Comparison of ENCODE assay signal across 20 cellular contexts in the genomic region with DNA sequence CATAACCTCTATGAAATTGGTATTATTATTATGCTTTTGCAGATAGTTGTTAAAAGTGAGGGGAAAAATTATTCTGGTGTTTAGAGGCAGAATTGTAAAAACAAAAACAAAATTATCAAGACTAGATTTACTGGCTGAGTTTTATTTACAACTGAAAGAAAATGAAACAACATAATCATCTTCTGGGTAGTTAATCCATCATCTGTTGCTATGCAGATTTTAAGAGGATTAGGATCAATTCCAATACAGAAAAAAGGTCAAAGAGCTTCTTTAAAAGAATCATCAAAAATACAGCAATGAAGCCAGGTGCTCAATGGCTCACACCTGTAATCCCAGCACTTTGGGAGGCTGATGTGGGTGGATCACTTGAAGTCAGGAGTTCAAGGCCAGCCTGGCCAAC. TPM values are rescaled to one million over a fixed set of nuclear protein-coding genes. Genes with fewer than 3 reads are reported as not detected.
DNase-seq lines count a peak whose midpoint lies in the region; ATAC-seq, FAIRE-seq and TF ChIP-seq lines count a peak whose summit lies in the region.
"Had no signal": no experiment of that assay in that cellular context is flagged by ENCODE, and none has a peak within 500 bp of the region (broad histone marks: within the 10 kb centered on the region; RNA-seq: fewer than 3 reads in every experiment).

No MANE protein-coding gene starts in this region.

- DNase-seq in A549 (ENCODE audit: low read depth in 1 of 2, low spot score in 1 of 2) = no peak
- peak; percentile 23 for DNase-seq in ELR (ENCODE audit: low read depth)
- DNase-seq in GM12878 (ENCODE audit: low read depth, low spot score) = no peak
- DNase-seq: ACHN; BE2C; C1 segment of cervical spinal cord; CD4-positive, CD25-positive, alpha-beta regulatory T cell; COR-L47; GDM1; GOT3; H9; KG1 had no signal

- RAD21 ChIA-PET in GM12878 (lab: Charles Lee; ENCODE audit: unreplicated experiment) = interaction anchor here (1.5 kb wide), 1 partner anchor 42 kb away, joined by 15 read pairs; no protein-coding TSS in a partner anchor

- H3K36me3 ChIP-seq in GM12878 (ENCODE audit: control insufficient read depth in 2 of 2, insufficient read depth in 2 of 2, low read length in 1 of 2) (no peaks in the 10 kb centered on the region), parathyroid adenoma (ENCODE audit: control insufficient read depth, insufficient read depth, low read length) (no peaks in the 10 kb centered on the region)
- H3K36me3 ChIP-seq: BE2C had no signal

- in situ Hi-C loops in GM12878 (cut with MboI) = loop anchor here (5.0 kb wide), 1 partner anchor 38 kb away; a partner anchor contains a TSS

- H3K4me3 ChIP-seq in A549 (no peak overlapping the region), GM12878 (no peak overlapping the region), parathyroid adenoma (ENCODE audit: low read depth, low read length) (no peak overlapping the region)

- no TSS peak for BruUV-seq in GM12878 (replicated peaks; lab: Mats Ljungman, UMichigan)

- TF ChIP-seq RAD21 in A549 (conservative IDR thresholded peaks at IDR 0.05 in 1 of 2, IDR thresholded peaks at IDR 0.05 in 1 of 2) (no peak), GM12878 (IDR thresholded peaks at IDR 0.05; ENCODE audit: insufficient read depth, low read depth, low read length) (no peak)

- no peaks in the 10 kb centered on the region for H4K20me1 ChIP-seq in GM12878 (ENCODE audit: control insufficient read depth, insufficient read depth)

- no peak overlapping the region for H3K4me2 ChIP-seq in A549
- H3K4me2 ChIP-seq in GM12878 (ENCODE audit: control insufficient read depth, insufficient read depth) = no peak overlapping the region
- H3K4me2 ChIP-seq in parathyroid adenoma (ENCODE audit: low read length) = no peak overlapping the region

- H3K9me3 ChIP-seq in A549 (no peaks in the 10 kb centered on the region), GM12878 (replicated peaks; ENCODE audit: control insufficient read depth, insufficient read depth, low read length) (no peaks in the 10 kb centered on the region), parathyroid adenoma (ENCODE audit: control insufficient read depth, low read length) (no peaks in the 10 kb centered on the region)
- H3K9me3 ChIP-seq: BE2C had no signal

- no peak for TF ChIP-seq CTCF in A549 (IDR thresholded peaks at IDR 0.05)
- no peak for TF ChIP-seq CTCF in GM12878 (IDR thresholded peaks at IDR 0.05 in 2 of 3, conservative IDR thresholded peaks at IDR 0.05 in 1 of 3; ENCODE audit: control insufficient read depth in 2 of 3, extremely low read depth in 1 of 3, insufficient read depth in 1 of 3, low read depth in 3 of 3, low read length in 3 of 3)
- TF ChIP-seq CTCF in parathyroid adenoma (IDR thresholded peaks at IDR 0.05) = no peak

- H2AFZ ChIP-seq in GM12878 (ENCODE audit: control insufficient read depth, low read depth, low read length) (no peak overlapping the region), parathyroid adenoma (peak overlapping the region; percentile 70)

- H3K79me2 ChIP-seq in GM12878 (ENCODE audit: control insufficient read depth, insufficient read depth, low read length) = no peaks in the 10 kb centered on the region
- H3K79me2 ChIP-seq in parathyroid adenoma = no peaks in the 10 kb centered on the region

- SMC1A ChIA-PET in GM12878 (lab: Charles Lee; ENCODE audit: uncharacterized antibody, unreplicated experiment) = interaction anchor here (0.5 to 3.5 kb wide), 8 partner anchors 8 to 193 kb away, joined by 3 to 27 read pairs (median 4); a partner anchor contains a TSS

- FAIRE-seq in A549 (lab: Jason Lieb, UNC) (no peak), GM12878 (lab: Jason Lieb, UNC) (no peak)

- intact Hi-C loops in GM12878 (cut with micrococcal nuclease; ENCODE audit: unreplicated experiment) = loop anchor here (5.0 kb wide), 1 partner anchor 157 kb away; no protein-coding TSS in a partner anchor

- H3K27me3 ChIP-seq in GM12878 (replicated peaks in 1 of 2; ENCODE audit: control insufficient read depth in 2 of 2, insufficient read depth in 2 of 2, low read length in 1 of 2) (peaks cover 0 to 7% of the 10 kb centered on the region in 2 experiments; a peak in 2 of 4 replicates), parathyroid adenoma (ENCODE audit: control insufficient read depth, insufficient read depth, low read length) (no peaks in the 10 kb centered on the region)

- H3K27ac ChIP-seq in A549 = no peak overlapping the region
- no peak overlapping the region for H3K27ac ChIP-seq in GM12878 (ENCODE audit: control insufficient read depth, insufficient read depth)
- H3K27ac ChIP-seq in parathyroid adenoma = peak overlapping the region; percentile 83
- H3K27ac ChIP-seq: HL-60 had no signal

- POLR2A ChIA-PET in A549 (lab: Yijun Ruan, JAX) = no interaction called here
- POLR2A ChIA-PET in GM12878 (lab: Charles Lee) = interaction anchor here (0.6 kb wide), 1 partner anchor 192 kb away, joined by 4 read pairs; no protein-coding TSS in a partner anchor

- TF ChIP-seq POLR2A in A549 (IDR thresholded peaks at IDR 0.05; ENCODE audit: low read length) (no peak), GM12878 (IDR thresholded peaks at IDR 0.05; ENCODE audit: low read depth, low read length) (no peak)

- H3K9ac ChIP-seq in GM12878 (ENCODE audit: control insufficient read depth, insufficient read depth, low read length) = no peak overlapping the region
- no peak overlapping the region for H3K9ac ChIP-seq in parathyroid adenoma

- ATAC-seq in A549 (no peak), GM12878 (no peak), HG03439 (IDR thresholded peaks at IDR 0.05; ENCODE audit: unreplicated experiment) (no peak), HG03460 (IDR thresholded peaks at IDR 0.05; ENCODE audit: unreplicated experiment) (no peak)

- H3K4me1 ChIP-seq in A549 = peaks cover 2% of the 10 kb centered on the region; the same call in 1 of the 3 replicates
- no peaks in the 10 kb centered on the region for H3K4me1 ChIP-seq in GM12878 (ENCODE audit: control insufficient read depth, insufficient read depth, low read length)
- peaks cover 14% of the 10 kb centered on the region for H3K4me1 ChIP-seq in parathyroid adenoma
- H3K4me1 ChIP-seq: BE2C had no signal

- CTCF ChIA-PET in A549 (lab: Yijun Ruan, JAX) = interaction anchor here (0.5 to 7.4 kb wide), 16 partner anchors 11 to 394 kb away, joined by 3 to 314 read pairs (median 16); a partner anchor contains a TSS
- CTCF ChIA-PET in GM12878 (lab: Yijun Ruan, JAX) = interaction anchor here (0.6 to 3.6 kb wide), 14 partner anchors 11 to 341 kb away, joined by 3 to 74 read pairs (median 4); a partner anchor contains a TSS

- TF ChIP-seq EP300 in A549 (IDR thresholded peaks at IDR 0.05) (no peak), GM12878 (IDR thresholded peaks at IDR 0.05; ENCODE audit: borderline replicate concordance in 1 of 2, control insufficient read depth in 1 of 2, low read depth in 2 of 2, low read length in 2 of 2) (no peak)

RNA-seq across cellular contexts. Expression of a gene that starts 8.3 kb away (rescaled TPM):
- polyA plus RNA-seq in A549 (2011; rRNA removed) (6.4 and 6.8 TPM in 2 replicates), A549 (2017; fragmentation: RNase III; extraction: RNeasy Plus Mini Kit Qiagen cat#74134 plus additional on column Dnase treatment) (1.8 to 2.8 TPM (median 2.4 TPM) in 3 replicates), GM12878 (2011; rRNA removed) (0.46 and 0.68 TPM in 2 replicates), GM12878 (2014; fragmentation: Illumina TruSeq; extraction: Trizol) (0.65 TPM in 1 of 2 replicates, not detected in the other), GM12878 (2014; fragmentation: Nextera tagmentation; extraction: Ambion mirVana) (under 1 TPM in 1 of 2 experiments, not detected in 1; 0.09 TPM), GM12878 (2014; rRNA removed) (not detected in 2 replicates), GM12878 (2016; fragmentation: Nextera tagmentation; extraction: Ambion mirVana) (not detected)
- polyA plus RNA-seq in A549 (2012; cell fraction: cytosol; rRNA removed) = 1.9 and 2.0 TPM in 2 replicates
- polyA plus RNA-seq in A549 (2012; cell fraction: nucleus; rRNA removed) = 1.5 and 2.5 TPM in 2 replicates
- polyA minus RNA-seq in A549 (2011; rRNA and poly(A)+ RNA removed) = 6.7 and 8.5 TPM in 2 replicates
- total RNA-seq in GM12878 (2013; cell fraction: nucleolus; rRNA removed) = not detected in 2 replicates
- total RNA-seq in GM12878 (2014; rRNA removed) (not detected in 2 replicates), GM12878 (2014; rRNA removed; fragmentation: Illumina TruSeq; extraction: Trizol) (not detected in 2 replicates), GM12878 (2021) (not detected in 2 replicates)
- polyA plus RNA-seq in GM12878 (2011; ENCODE audit: low read depth) = not detected
- 0.67 and 1.4 TPM in 2 replicates for polyA plus RNA-seq in GM12878 (2011; cell fraction: cytosol; rRNA removed)
- polyA plus RNA-seq in GM12878 (2011; cell fraction: nucleus; rRNA removed) = 0.16 and 1.2 TPM in 2 replicates
- polyA plus RNA-seq in GM12878 (2012) = 0.19 TPM in 1 of 2 replicates, not detected in the other
- polyA minus RNA-seq in GM12878 (2011; rRNA and poly(A)+ RNA removed) = 0.29 and 0.77 TPM in 2 replicates
- polyA minus RNA-seq in GM12878 (2011; cell fraction: cytosol; rRNA and poly(A)+ RNA removed) = not detected in 2 replicates
- polyA minus RNA-seq in GM12878 (2011; cell fraction: nucleus; rRNA and poly(A)+ RNA removed) = not detected in 2 replicates
- total RNA-seq: A172; CD4-positive, CD25-positive, alpha-beta regulatory T cell; CD8-positive, alpha-beta memory T cell; HT1080 had no signal
- polyA plus RNA-seq: CD4-positive, CD25-positive, alpha-beta regulatory T cell; CD8-positive, alpha-beta memory T cell; IgD-negative memory B cell had no signal

RNA-seq across cellular contexts. Expression of a gene that starts 9.2 kb away (rescaled TPM):
- polyA plus RNA-seq in A549 (2011; rRNA removed) = 0.23 TPM in 1 of 2 replicates, not detected in the other
- polyA plus RNA-seq in A549 (2012; cell fraction: cytosol; rRNA removed) = 0.11 and 0.13 TPM in 2 replicates
- 0.13 TPM in 1 of 2 replicates, not detected in the other for polyA plus RNA-seq in A549 (2012; cell fraction: nucleus; rRNA removed)
- polyA plus RNA-seq in A549 (2017; fragmentation: RNase III; extraction: RNeasy Plus Mini Kit Qiagen cat#74134 plus additional on column Dnase treatment) = not detected in 3 replicates
- not detected in 2 replicates for polyA minus RNA-seq in A549 (2011; rRNA and poly(A)+ RNA removed)
- not detected in 2 replicates for total RNA-seq in GM12878 (2013; cell fraction: nucleolus; rRNA removed)
- total RNA-seq in GM12878 (2014; rRNA removed) = not detected in 2 replicates
- total RNA-seq in GM12878 (2014; rRNA removed; fragmentation: Illumina TruSeq; extraction: Trizol) = not detected in 2 replicates
- total RNA-seq in GM12878 (2021) = not detected in 2 replicates
- polyA plus RNA-seq in GM12878 (2011; ENCODE audit: low read depth) = not detected
- not detected in 2 replicates for polyA plus RNA-seq in GM12878 (2011; rRNA removed)
- polyA plus RNA-seq in GM12878 (2011; cell fraction: cytosol; rRNA removed) = not detected in 2 replicates
- not detected in 2 replicates for polyA plus RNA-seq in GM12878 (2011; cell fraction: nucleus; rRNA removed)
- not detected in 2 replicates for polyA plus RNA-seq in GM12878 (2012)
- polyA plus RNA-seq in GM12878 (2014; fragmentation: Illumina TruSeq; extraction: Trizol) = not detected in 2 replicates
- not detected for polyA plus RNA-seq in GM12878 (2014; fragmentation: Nextera tagmentation; extraction: Ambion mirVana)
- polyA plus RNA-seq in GM12878 (2014; rRNA removed) = not detected in 2 replicates
- not detected for polyA plus RNA-seq in GM12878 (2016; fragmentation: Nextera tagmentation; extraction: Ambion mirVana)
- polyA minus RNA-seq in GM12878 (2011; rRNA and poly(A)+ RNA removed) = not detected in 2 replicates
- not detected in 2 replicates for polyA minus RNA-seq in GM12878 (2011; cell fraction: cytosol; rRNA and poly(A)+ RNA removed)
- polyA minus RNA-seq in GM12878 (2011; cell fraction: nucleus; rRNA and poly(A)+ RNA removed) = not detected in 2 replicates
- total RNA-seq: CD8-positive, alpha-beta memory T cell; HT1080 had no signal
- polyA plus RNA-seq: CD4-positive, CD25-positive, alpha-beta regulatory T cell; CD8-positive, alpha-beta memory T cell; IgD-negative memory B cell had no signal

RNA-seq across cellular contexts. Expression of a gene that starts 39.3 kb away (rescaled TPM):
- not detected in 2 replicates for polyA plus RNA-seq in A549 (2011; rRNA removed)
- not detected in 2 replicates for polyA plus RNA-seq in A549 (2012; cell fraction: cytosol; rRNA removed)
- polyA plus RNA-seq in A549 (2012; cell fraction: nucleus; rRNA removed) = not detected in 2 replicates
- not detected in 3 replicates for polyA plus RNA-seq in A549 (2017; fragmentation: RNase III; extraction: RNeasy Plus Mini Kit Qiagen cat#74134 plus additional on column Dnase treatment)
- polyA minus RNA-seq in A549 (2011; rRNA and poly(A)+ RNA removed) = not detected in 2 replicates
- total RNA-seq in GM12878 (2013; cell fraction: nucleolus; rRNA removed) = not detected in 2 replicates
- total RNA-seq in GM12878 (2014; rRNA removed) = not detected in 2 replicates
- total RNA-seq in GM12878 (2014; rRNA removed; fragmentation: Illumina TruSeq; extraction: Trizol) = not detected in 2 replicates
- not detected in 2 replicates for total RNA-seq in GM12878 (2021)
- polyA plus RNA-seq in GM12878 (2011; ENCODE audit: low read depth) = not detected
- polyA plus RNA-seq in GM12878 (2011; rRNA removed) = not detected in 2 replicates
- not detected in 2 replicates for polyA plus RNA-seq in GM12878 (2011; cell fraction: cytosol; rRNA removed)
- polyA plus RNA-seq in GM12878 (2011; cell fraction: nucleus; rRNA removed) = not detected in 2 replicates
- polyA plus RNA-seq in GM12878 (2012) = not detected in 2 replicates
- not detected in 2 replicates for polyA plus RNA-seq in GM12878 (2014; fragmentation: Illumina TruSeq; extraction: Trizol)
- polyA plus RNA-seq in GM12878 (2014; fragmentation: Nextera tagmentation; extraction: Ambion mirVana) = not detected
- polyA plus RNA-seq in GM12878 (2014; rRNA removed) = not detected in 2 replicates
- polyA plus RNA-seq in GM12878 (2016; fragmentation: Nextera tagmentation; extraction: Ambion mirVana) = not detected
- polyA minus RNA-seq in GM12878 (2011; rRNA and poly(A)+ RNA removed) = not detected in 2 replicates
- polyA minus RNA-seq in GM12878 (2011; cell fraction: cytosol; rRNA and poly(A)+ RNA removed) = not detected in 2 replicates
- polyA minus RNA-seq in GM12878 (2011; cell fraction: nucleus; rRNA and poly(A)+ RNA removed) = not detected in 2 replicates
- total RNA-seq: CD4-positive, CD25-positive, alpha-beta regulatory T cell; CD8-positive, alpha-beta memory T cell; H9; HT1080 had no signal
- polyA plus RNA-seq: CD4-positive, CD25-positive, alpha-beta regulatory T cell; CD8-positive, alpha-beta memory T cell; IgD-negative memory B cell had no signal

RNA-seq across cellular contexts. Expression of a gene that starts 53.6 kb away (rescaled TPM):
- polyA plus RNA-seq in A549 (2011; rRNA removed) (5.1 and 5.2 TPM in 2 replicates), A549 (2017; fragmentation: RNase III; extraction: RNeasy Plus Mini Kit Qiagen cat#74134 plus additional on column Dnase treatment) (2.3 to 3.5 TPM (median 3.4 TPM) in 3 replicates), GM12878 (2011; rRNA removed) (0.14 TPM in 1 of 2 replicates, not detected in the other), GM12878 (2014; fragmentation: Illumina TruSeq; extraction: Trizol) (not detected in 2 replicates), GM12878 (2014; fragmentation: Nextera tagmentation; extraction: Ambion mirVana) (not detected), GM12878 (2014; rRNA removed) (not detected in 2 replicates), GM12878 (2016; fragmentation: Nextera tagmentation; extraction: Ambion mirVana) (not detected)
- 2.7 and 4.5 TPM in 2 replicates for polyA plus RNA-seq in A549 (2012; cell fraction: cytosol; rRNA removed)
- polyA plus RNA-seq in A549 (2012; cell fraction: nucleus; rRNA removed) = 2.1 and 3.5 TPM in 2 replicates
- 5.1 and 6.7 TPM in 2 replicates for polyA minus RNA-seq in A549 (2011; rRNA and poly(A)+ RNA removed)
- total RNA-seq in GM12878 (2013; cell fraction: nucleolus; rRNA removed) = not detected in 2 replicates
- total RNA-seq in GM12878 (2014; rRNA removed) (not detected in 2 replicates), GM12878 (2014; rRNA removed; fragmentation: Illumina TruSeq; extraction: Trizol) (not detected in 2 replicates), GM12878 (2021) (not detected in 2 replicates)
- not detected for polyA plus RNA-seq in GM12878 (2011; ENCODE audit: low read depth)
- polyA plus RNA-seq in GM12878 (2011; cell fraction: cytosol; rRNA removed) = 0.08 and 0.27 TPM in 2 replicates
- polyA plus RNA-seq in GM12878 (2011; cell fraction: nucleus; rRNA removed) = 0.13 TPM in 1 of 2 replicates, not detected in the other
- 0.07 TPM in 1 of 2 replicates, not detected in the other for polyA plus RNA-seq in GM12878 (2012)
- 0.10 and 0.22 TPM in 2 replicates for polyA minus RNA-seq in GM12878 (2011; rRNA and poly(A)+ RNA removed)
- not detected in 2 replicates for polyA minus RNA-seq in GM12878 (2011; cell fraction: cytosol; rRNA and poly(A)+ RNA removed)
- polyA minus RNA-seq in GM12878 (2011; cell fraction: nucleus; rRNA and poly(A)+ RNA removed) = not detected in 2 replicates
